12 cellular contexts compared by ENCODE assay signal in the genomic region with DNA sequence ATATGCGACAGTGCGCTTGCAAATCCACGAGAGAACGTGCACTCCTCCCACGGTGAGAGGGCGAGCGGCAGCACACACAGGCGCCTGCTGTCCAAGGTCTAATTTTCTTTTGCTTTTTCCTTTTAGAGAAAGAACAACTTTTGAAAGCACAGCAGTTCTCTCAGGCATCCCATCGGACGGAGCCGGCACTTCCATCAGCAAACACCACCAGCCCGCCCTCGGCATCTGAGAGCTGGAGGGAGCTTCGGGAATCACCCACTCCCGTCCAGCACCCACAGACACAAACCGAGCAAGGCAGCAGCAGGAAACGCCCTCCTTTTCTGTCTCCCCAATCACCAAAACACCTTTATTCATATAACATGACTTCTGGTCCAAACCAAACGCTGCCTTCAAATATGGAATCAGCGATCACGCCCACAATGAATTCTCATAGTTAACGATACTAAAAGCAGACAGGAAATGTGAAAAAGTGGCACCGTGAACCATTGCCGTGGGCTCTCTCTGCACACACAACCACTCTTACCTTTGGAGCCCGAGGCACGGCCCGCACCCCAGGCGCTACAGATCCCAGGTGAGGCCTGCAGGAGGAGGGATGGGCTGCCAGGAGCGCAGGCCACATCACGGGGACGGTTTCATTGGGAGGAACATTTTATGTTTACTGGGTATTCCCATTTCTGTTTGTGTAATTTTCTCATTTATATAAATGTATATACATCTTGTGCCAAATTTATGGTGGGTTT. TPM values are rescaled to one million over a fixed set of nuclear protein-coding genes. Genes with fewer than 3 reads are reported as not detected.
DNase-seq lines count a peak whose midpoint lies in the region; ATAC-seq and TF ChIP-seq lines count a peak whose summit lies in the region.
"Had no signal": no experiment of that assay in that cellular context is flagged by ENCODE, and none has a peak within 500 bp of the region (broad histone marks: within the 10 kb centered on the region; RNA-seq: fewer than 3 reads in every experiment).

No MANE protein-coding gene starts in this region.

- ATAC-seq in stimulated activated naive CD8-positive, alpha-beta T cell treated with anti-CD3 and anti-CD28 coated beads, Interleukin-15, Interleukin-2, amounts not matched to agents 100 U/mL and 50 U/mL, for 24 hours, result no peak
- ATAC-seq in stimulated activated naive CD8-positive, alpha-beta T cell treated with anti-CD3 and anti-CD28 coated beads, Interleukin-15, amount 100 ng/mL, for 72 hours, result no peak
- ATAC-seq in omental fat pad (ENCODE audit: low FRiP score) (no peak), HG02759 (IDR thresholded peaks at IDR 0.05; ENCODE audit: unreplicated experiment) (no peak), HG03095 (IDR thresholded peaks at IDR 0.05; ENCODE audit: unreplicated experiment) (no peak)
- ATAC-seq in activated CD4-positive, alpha-beta T cell treated with anti-CD3 and anti-CD28 coated beads for 36 hours, result no peak

- no peak overlapping the region for H3K4me3 Mint-ChIP-seq in stimulated activated naive CD8-positive, alpha-beta T cell treated with anti-CD3 and anti-CD28 coated beads, Interleukin-15, amount 100 ng/mL, for 72 hours
- H3K4me3 Mint-ChIP-seq in activated CD4-positive, alpha-beta T cell treated with anti-CD3 and anti-CD28 coated beads for 36 hours, result no peak overlapping the region

- no peak for TF ChIP-seq CTCF in omental fat pad (IDR thresholded peaks at IDR 0.05)

- intact Hi-C loops in activated CD4-positive, alpha-beta T cell treated with anti-CD3 and anti-CD28 coated beads for 36 hours (cut with DNase I, micrococcal nuclease), result no loop called here

- peak; percentile 1 for DNase-seq in stimulated activated naive CD8-positive, alpha-beta T cell treated with anti-CD3 and anti-CD28 coated beads, Interleukin-15, Interleukin-2, amounts not matched to agents 100 U/mL and 50 U/mL, for 24 hours
- no peak for DNase-seq in stimulated activated naive CD8-positive, alpha-beta T cell treated with anti-CD3 and anti-CD28 coated beads, Interleukin-15, amount 100 ng/mL, for 72 hours
- DNase-seq in effector CD4-positive, alpha-beta T cell, result peak; percentile 1
- DNase-seq in omental fat pad (ENCODE audit: low spot score) (peak; percentile 11), GM03348 (ENCODE audit: low spot score) (no peak)
- DNase-seq in activated CD4-positive, alpha-beta T cell treated with anti-CD3 and anti-CD28 coated beads for 36 hours, result no peak
- DNase-seq: AML-193; cortex of kidney; SIG-M5; stimulated activated CD4-positive, alpha-beta T cell treated with anti-CD3 and anti-CD28 coated beads, Interleukin-12 subunit alpha, Interleukin-12 subunit beta, amount 100 ng/mL, for 4 hours had no signal

- H3K27me3 Mint-ChIP-seq in stimulated activated naive CD8-positive, alpha-beta T cell treated with anti-CD3 and anti-CD28 coated beads, Interleukin-15, amount 100 ng/mL, for 72 hours, result no peaks in the 10 kb centered on the region
- no peaks in the 10 kb centered on the region for H3K27me3 Mint-ChIP-seq in activated CD4-positive, alpha-beta T cell treated with anti-CD3 and anti-CD28 coated beads for 36 hours

- POLR2A ChIA-PET in activated CD4-positive, alpha-beta T cell treated with anti-CD3 and anti-CD28 coated beads for 36 hours (lab: Charles Lee), result no interaction called here

- H3K4me1 Mint-ChIP-seq in stimulated activated naive CD8-positive, alpha-beta T cell treated with anti-CD3 and anti-CD28 coated beads, Interleukin-15, amount 100 ng/mL, for 72 hours, result peaks cover 34% of the 10 kb centered on the region
- H3K4me1 Mint-ChIP-seq in activated CD4-positive, alpha-beta T cell treated with anti-CD3 and anti-CD28 coated beads for 36 hours, result no peaks in the 10 kb centered on the region

- no peak overlapping the region for H3K27ac Mint-ChIP-seq in stimulated activated naive CD8-positive, alpha-beta T cell treated with anti-CD3 and anti-CD28 coated beads, Interleukin-15, amount 100 ng/mL, for 72 hours
- no peak overlapping the region for H3K27ac Mint-ChIP-seq in activated CD4-positive, alpha-beta T cell treated with anti-CD3 and anti-CD28 coated beads for 36 hours

- peaks cover 7% of the 10 kb centered on the region for H3K36me3 Mint-ChIP-seq in activated CD4-positive, alpha-beta T cell treated with anti-CD3 and anti-CD28 coated beads for 36 hours (ENCODE audit: low read depth)

- no peaks in the 10 kb centered on the region for H3K9me3 Mint-ChIP-seq in stimulated activated naive CD8-positive, alpha-beta T cell treated with anti-CD3 and anti-CD28 coated beads, Interleukin-15, amount 100 ng/mL, for 72 hours
- no peaks in the 10 kb centered on the region for H3K9me3 Mint-ChIP-seq in activated CD4-positive, alpha-beta T cell treated with anti-CD3 and anti-CD28 coated beads for 36 hours (ENCODE audit: low read depth)

- CTCF ChIA-PET in activated CD4-positive, alpha-beta T cell treated with anti-CD3 and anti-CD28 coated beads for 36 hours (lab: Charles Lee), result no interaction called here

RNA-seq across cellular contexts. Expression of gene LPCAT1, which starts 14.2 kb away (rescaled TPM):
- 10 to 100 TPM; 22.3 to 37.1 (median 34.5) TPM for total RNA-seq in omental fat pad
- total RNA-seq in activated CD4-positive, alpha-beta T cell treated with anti-CD3 and anti-CD28 coated beads for 36 hours, result 10 to 100 TPM; 42.5 to 54.5 TPM

Comparison
In these comparisons a context has a peak if more than half of its experiments do, and no peak if none do; other contexts are left out.
1. DNase-seq: peak in stimulated activated naive CD8-positive, alpha-beta T cell treated with anti-CD3 and anti-CD28 coated beads, Interleukin-15, Interleukin-2, amounts not matched to agents 100 U/mL and 50 U/mL, for 24 hours (single experiment), effector CD4-positive, alpha-beta T cell (single experiment) and omental fat pad (single experiment); none in stimulated activated naive CD8-positive, alpha-beta T cell treated with anti-CD3 and anti-CD28 coated beads, Interleukin-15, amount 100 ng/mL, for 72 hours (0 of 2), GM03348 (single experiment) and activated CD4-positive, alpha-beta T cell treated with anti-CD3 and anti-CD28 coated beads for 36 hours (single experiment).